In genomic region chr5:149732500-149733128, GRCh38 we compare ENCODE assay signal across 8 cellular contexts. TPM values are rescaled to one million over a fixed set of nuclear protein-coding genes. Genes with fewer than 3 reads are reported as not detected.
A peak's percentile ranks its signal among the peaks of the same experiment; 100 is the strongest.
DNase-seq lines count a peak whose midpoint lies in the region; ATAC-seq and TF ChIP-seq lines count a peak whose summit lies in the region.

No MANE protein-coding gene starts in this region.

- no peaks in the 10 kb centered on the region for H3K27me3 Mint-ChIP-seq in CD4-positive, alpha-beta memory T cell
- no peaks in the 10 kb centered on the region for H3K27me3 Mint-ChIP-seq in naive thymus-derived CD8-positive, alpha-beta T cell

- H3K4me3 Mint-ChIP-seq in CD4-positive, alpha-beta memory T cell = peak overlapping the region; percentile 83 to 92 (median 88)
- peak overlapping the region; percentile 83 to 95 (median 90) for H3K4me3 Mint-ChIP-seq in naive thymus-derived CD8-positive, alpha-beta T cell

- no peaks in the 10 kb centered on the region for H3K27me3 ChIP-seq in CD4-positive, alpha-beta memory T cell (ENCODE audit: insufficient read depth, low read length)

- H3K4me1 Mint-ChIP-seq in CD4-positive, alpha-beta memory T cell = peaks cover 0 to 14% (median 1%) of the 10 kb centered on the region in 4 donors
- H3K4me1 Mint-ChIP-seq in naive thymus-derived CD8-positive, alpha-beta T cell = peaks cover 13 to 20% (median 19%) of the 10 kb centered on the region in 4 donors

- H3K36me3 ChIP-seq in CD4-positive, alpha-beta memory T cell (ENCODE audit: insufficient read depth, low read length) = no peaks in the 10 kb centered on the region

- CTCF ChIA-PET in CD4-positive, alpha-beta memory T cell (lab: Charles Lee; ENCODE audit: partially characterized antibody) = interaction anchor here (1.2 to 1.6 kb wide), 3 partner anchors 12 to 95 kb away, joined by 3 to 5 read pairs (median 3); no protein-coding TSS in a partner anchor

- no peak for DNase-seq in CD4-positive, alpha-beta memory T cell
- DNase-seq in OCI-M1 (lab: John Stamatoyannopoulos, UW) (peak; percentile 77), epithelial cell of proximal tubule (ENCODE audit: low read depth) (no peak), cerebellar nuclear complex (lab: John Stamatoyannopoulos, UW) (no peak), GM19240 (ENCODE audit: insufficient read length, low spot score) (no peak)
- no peak for DNase-seq in naive thymus-derived CD8-positive, alpha-beta T cell

- intact Hi-C loops in CD4-positive, alpha-beta memory T cell (cut with micrococcal nuclease) = loop anchor here (5.0 kb wide), 1 partner anchor 85 kb away; no protein-coding TSS in a partner anchor

- no peaks in the 10 kb centered on the region for H3K4me1 ChIP-seq in CD4-positive, alpha-beta memory T cell (ENCODE audit: insufficient read depth, low read length)

- peak overlapping the region in 1 of 2 donors; percentile 39 for H3K4me3 ChIP-seq in CD4-positive, alpha-beta memory T cell (ENCODE audit: low read length in 2 of 2)
- peak overlapping the region; percentile 90 for H3K4me3 ChIP-seq in epithelial cell of proximal tubule (ENCODE audit: low read depth, low read length)

- ATAC-seq in naive thymus-derived CD8-positive, alpha-beta T cell = no peak
- ATAC-seq in GM21528 (IDR thresholded peaks at IDR 0.05; ENCODE audit: low FRiP score, unreplicated experiment) = no peak
- ATAC-seq in HG03175 (IDR thresholded peaks at IDR 0.05; ENCODE audit: unreplicated experiment) = no peak

- H3K27ac Mint-ChIP-seq in CD4-positive, alpha-beta memory T cell = peak overlapping the region in 6 of 7 donors; percentile 70 to 81 (median 76)
- H3K27ac Mint-ChIP-seq in naive thymus-derived CD8-positive, alpha-beta T cell = peak overlapping the region in 9 of 10 donors; percentile 6 to 94 (median 88)

- no peak for TF ChIP-seq CTCF in epithelial cell of proximal tubule (conservative IDR thresholded peaks at IDR 0.05; ENCODE audit: low read depth, low read length)

- H3K9me3 ChIP-seq in CD4-positive, alpha-beta memory T cell (ENCODE audit: control insufficient read depth in 1 of 2, low read length in 2 of 2) = no peaks in the 10 kb centered on the region

- peaks cover 0 to 2% of the 10 kb centered on the region in 2 donors for H3K36me3 Mint-ChIP-seq in CD4-positive, alpha-beta memory T cell
- H3K36me3 Mint-ChIP-seq in naive thymus-derived CD8-positive, alpha-beta T cell = no peaks in the 10 kb centered on the region

- POLR2A ChIA-PET in CD4-positive, alpha-beta memory T cell (lab: Charles Lee; ENCODE audit: partially characterized antibody) = interaction anchor here (1.3 kb wide), 1 partner anchor 386 kb away, joined by 5 read pairs; no protein-coding TSS in a partner anchor
- POLR2A ChIA-PET in naive thymus-derived CD8-positive, alpha-beta T cell (lab: Charles Lee) = interaction anchor here (0.6 to 3.6 kb wide), 6 partner anchors 8 to 717 kb away, joined by 3 to 20 read pairs (median 3); partner anchors contain the start of genes CSNK1A1 and RPS14

- H3K9me3 Mint-ChIP-seq in CD4-positive, alpha-beta memory T cell = no peaks in the 10 kb centered on the region
- no peaks in the 10 kb centered on the region for H3K9me3 Mint-ChIP-seq in naive thymus-derived CD8-positive, alpha-beta T cell

- H3K27ac ChIP-seq in CD4-positive, alpha-beta memory T cell (ENCODE audit: low read depth, low read length) = no peak overlapping the region

RNA-seq across cellular contexts. Expression of gene PPARGC1B, which starts 2.5 kb away (rescaled TPM):
- 1 to 10 TPM; 3.3 to 3.6 TPM for total RNA-seq in CD4-positive, alpha-beta memory T cell
- polyA plus RNA-seq in CD4-positive, alpha-beta memory T cell = 1 to 10 TPM in 1 of 2 donors, under 1 TPM in 1; 0.29 to 3.0 TPM
- total RNA-seq in epithelial cell of proximal tubule = 0.81 and 1.3 TPM in 2 replicates
- total RNA-seq in naive thymus-derived CD8-positive, alpha-beta T cell = 1 to 10 TPM; 7.5 to 8.4 TPM
- polyA plus RNA-seq in naive thymus-derived CD8-positive, alpha-beta T cell = 1 to 10 TPM; 2.4 to 4.7 (median 4.1) TPM
